ENCODE assay signal across 16 cellular contexts in the genomic region with DNA sequence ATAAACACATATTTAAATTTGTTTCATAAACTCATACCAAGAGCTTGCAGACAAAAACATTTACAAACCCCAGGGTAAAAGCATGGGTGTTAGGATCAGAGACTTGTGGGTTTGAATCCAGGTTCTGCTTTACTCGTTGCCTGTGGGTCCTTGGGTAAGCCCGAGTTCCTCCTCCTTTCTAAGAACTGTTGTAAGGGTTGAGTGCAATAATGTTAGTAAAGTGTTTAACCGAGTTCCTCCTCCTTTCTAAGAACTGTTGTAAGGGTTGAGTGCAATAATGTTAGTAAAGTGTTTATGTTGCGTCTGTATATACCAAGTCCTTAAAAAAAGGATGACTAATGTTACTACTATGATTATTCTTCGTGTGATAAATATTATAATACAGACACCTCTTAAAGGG. TPM values are rescaled to one million over a fixed set of nuclear protein-coding genes. Genes with fewer than 3 reads are reported as not detected.
DNase-seq lines count a peak whose midpoint lies in the region; ATAC-seq and TF ChIP-seq lines count a peak whose summit lies in the region.
"Had no signal": no experiment of that assay in that cellular context is flagged by ENCODE, and none has a peak within 500 bp of the region (broad histone marks: within the 10 kb centered on the region; RNA-seq: fewer than 3 reads in every experiment).

No MANE protein-coding gene starts in this region.

- H3K36me3 Mint-ChIP-seq in activated CD8-positive, alpha-beta memory T cell treated with anti-CD3 and anti-CD28 coated beads, Interleukin-2, amount 10 ng/mL, durations not matched to agents 7 days and 5 days: no peaks in the 10 kb centered on the region

- H3K36me3 ChIP-seq in lung (ENCODE audit: control insufficient read depth in 2 of 2, insufficient read depth in 2 of 2, low read length in 2 of 2) (no peaks in the 10 kb centered on the region), transverse colon (no peaks in the 10 kb centered on the region), psoas muscle (ENCODE audit: insufficient read depth in 1 of 2, low read depth in 1 of 2) (no peaks in the 10 kb centered on the region)
- H3K36me3 ChIP-seq: HAP-1 had no signal

- H3K27ac Mint-ChIP-seq in activated CD8-positive, alpha-beta memory T cell treated with anti-CD3 and anti-CD28 coated beads, Interleukin-2, amount 10 ng/mL, durations not matched to agents 7 days and 5 days: peak overlapping the region; percentile 54

- no peaks in the 10 kb centered on the region for H3K27me3 Mint-ChIP-seq in activated CD8-positive, alpha-beta memory T cell treated with anti-CD3 and anti-CD28 coated beads, Interleukin-2, amount 10 ng/mL, durations not matched to agents 7 days and 5 days

- no peak for DNase-seq in activated CD8-positive, alpha-beta memory T cell treated with anti-CD3 and anti-CD28 coated beads, Interleukin-2, amount 10 ng/mL, durations not matched to agents 7 days and 5 days
- no peak for DNase-seq in activated CD8-positive, alpha-beta memory T cell treated with anti-CD3 and anti-CD28 coated beads, Interleukin-2, amount 50 U/mL, for 4 hours
- DNase-seq in SKM-1 treated with dmso at 0.1 percent for 144 hours (lab: John Stamatoyannopoulos, UW; ENCODE audit: unreplicated experiment): peak; percentile 86
- no peak for DNase-seq in lung (ENCODE audit: low spot score)
- DNase-seq in transverse colon: no peak
- DNase-seq in psoas muscle: no peak
- DNase-seq: 8988T, Caco-2, NCI-H1048, NCI-H2107, SIG-M5 had no signal

- H3K27me3 ChIP-seq in lung (ENCODE audit: control insufficient read depth, insufficient read depth) (no peaks in the 10 kb centered on the region), transverse colon (no peaks in the 10 kb centered on the region), psoas muscle (ENCODE audit: insufficient read depth in 3 of 3, low read length in 2 of 3) (no peaks in the 10 kb centered on the region)

- H3K9me3 ChIP-seq in lung (ENCODE audit: control insufficient read depth in 2 of 2, insufficient read depth in 1 of 2, low read length in 1 of 2) (peaks cover 0 to 2% of the 10 kb centered on the region in 2 donors), transverse colon (no peaks in the 10 kb centered on the region), psoas muscle (no peaks in the 10 kb centered on the region)
- H3K9me3 ChIP-seq: Caco-2, HAP-1 had no signal

- ATAC-seq in activated CD8-positive, alpha-beta memory T cell treated with anti-CD3 and anti-CD28 coated beads, Interleukin-2, amount 10 ng/mL, durations not matched to agents 7 days and 5 days: peak; percentile 51
- ATAC-seq in lung (ENCODE audit: insufficient read depth, low FRiP score) (peak; percentile 72), HG03378 (IDR thresholded peaks at IDR 0.05; ENCODE audit: unreplicated experiment) (no peak), HG03097 (IDR thresholded peaks at IDR 0.05; ENCODE audit: low FRiP score, unreplicated experiment) (no peak), psoas muscle (no peak)

- no peaks in the 10 kb centered on the region for H3K9me3 Mint-ChIP-seq in activated CD8-positive, alpha-beta memory T cell treated with anti-CD3 and anti-CD28 coated beads, Interleukin-2, amount 10 ng/mL, durations not matched to agents 7 days and 5 days (ENCODE audit: low read depth)

- in situ Hi-C loops in transverse colon (cut with MboI; ENCODE audit: low pct_ligation_motif_present in 1 of 4, low pct_unique_long_range_greater_than_20kb in 1 of 4, low sequenced_read_pairs in 3 of 4): no loop called here

- TF ChIP-seq CTCF in lung (IDR thresholded peaks at IDR 0.05; ENCODE audit: control extremely low read depth, extremely low read depth) (no peak), transverse colon (IDR thresholded peaks at IDR 0.05) (no peak), psoas muscle (IDR thresholded peaks at IDR 0.05) (no peak)

- H3K4me3 Mint-ChIP-seq in activated CD8-positive, alpha-beta memory T cell treated with anti-CD3 and anti-CD28 coated beads, Interleukin-2, amount 10 ng/mL, durations not matched to agents 7 days and 5 days: no peak overlapping the region

- intact Hi-C loops in transverse colon (cut with DNase I; ENCODE audit: low total_unique reads): no loop called here
- intact Hi-C loops in psoas muscle (cut with DNase I): no loop called here

- peaks cover 9% of the 10 kb centered on the region for H3K4me1 Mint-ChIP-seq in activated CD8-positive, alpha-beta memory T cell treated with anti-CD3 and anti-CD28 coated beads, Interleukin-2, amount 10 ng/mL, durations not matched to agents 7 days and 5 days

- H3K27ac ChIP-seq in lung (ENCODE audit: low read depth in 1 of 2, low read length in 1 of 2): no peak overlapping the region
- no peak overlapping the region for H3K27ac ChIP-seq in transverse colon
- no peak overlapping the region for H3K27ac ChIP-seq in psoas muscle
- H3K27ac ChIP-seq: C4-2B had no signal

- H3K4me3 ChIP-seq in lung (no peak overlapping the region), transverse colon (no peak overlapping the region), psoas muscle (no peak overlapping the region)
- H3K4me3 ChIP-seq: HAP-1 had no signal

- H3K4me1 ChIP-seq in lung (ENCODE audit: control insufficient read depth in 2 of 2, insufficient read depth in 2 of 2, low read length in 2 of 2) (no peaks in the 10 kb centered on the region), transverse colon (no peaks in the 10 kb centered on the region), psoas muscle (no peaks in the 10 kb centered on the region)
- H3K4me1 ChIP-seq: Caco-2, HAP-1 had no signal

- WGBS in lung, 2 donors: 33 to 46% methylated on average over 5 of the region's 5 CpGs
- WGBS in transverse colon (ENCODE audit: low coverage in 1 of 2), 2 donors: 55 to 63% methylated on average over 5 of the region's 5 CpGs
- 79 to 87% (median 86%) methylated on average over 5 of the region's 5 CpGs for WGBS in psoas muscle, 3 donors

- CTCF ChIA-PET in activated CD8-positive, alpha-beta memory T cell treated with anti-CD3 and anti-CD28 coated beads, Interleukin-2, amount 10 ng/mL, durations not matched to agents 7 days and 5 days (lab: Charles Lee): no interaction called here

- TF ChIP-seq EP300 in transverse colon (IDR thresholded peaks at IDR 0.05; ENCODE audit: low read depth): no peak

- no peak for TF ChIP-seq POLR2A in transverse colon (IDR thresholded peaks at IDR 0.05)

RNA-seq across cellular contexts. Expression of a gene that starts 18.7 kb away (rescaled TPM):
- total RNA-seq in activated CD8-positive, alpha-beta memory T cell treated with anti-CD3 and anti-CD28 coated beads, Interleukin-2, amount 10 ng/mL, durations not matched to agents 7 days and 5 days: not detected
- total RNA-seq in lung (10 to 100 TPM; 21.3 to 24.1 TPM), transverse colon (1 to 10 TPM in 3 of 4 donors, not detected in 1; 1.5 to 6.2 (median 5.2) TPM), psoas muscle (under 1 TPM; 0.14 to 0.25 (median 0.18) TPM)
- polyA plus RNA-seq in lung (1 to 10 TPM; 2.4 to 5.2 TPM), psoas muscle (under 1 TPM; 0.03 to 0.08 (median 0.05) TPM)
- total RNA-seq: RPMI7951 had no signal

Comparison
In these comparisons a context has a peak if more than half of its experiments do, and no peak if none do; other contexts are left out.
1. ATAC-seq: peak in activated CD8-positive, alpha-beta memory T cell treated with anti-CD3 and anti-CD28 coated beads, Interleukin-2, amount 10 ng/mL, durations not matched to agents 7 days and 5 days (single experiment) and lung (single experiment); none in HG03378 (single experiment), HG03097 (single experiment) and psoas muscle (0 of 4).